ENCODE assay signal across 1 cellular context in genomic region chrX:18617351-18617750, GRCh38.
TF ChIP-seq lines count a peak whose summit lies in the region.

No MANE protein-coding gene starts in this region.

TF ChIP-seq in SK-N-SH treated with all-trans-retinoic acid at 6 μM for 48 hours, 23 proteins besides CTCF, POLR2A, EP300 and RAD21 (continued from another document):
- TF ChIP-seq CREB5 (CRISPR knock-in tag; IDR thresholded peaks at IDR 0.05; ENCODE audit: low read depth) = no peak
- no peak for TF ChIP-seq ZNF8 (CRISPR knock-in tag; IDR thresholded peaks at IDR 0.05)
- TF ChIP-seq, protein P1, sequence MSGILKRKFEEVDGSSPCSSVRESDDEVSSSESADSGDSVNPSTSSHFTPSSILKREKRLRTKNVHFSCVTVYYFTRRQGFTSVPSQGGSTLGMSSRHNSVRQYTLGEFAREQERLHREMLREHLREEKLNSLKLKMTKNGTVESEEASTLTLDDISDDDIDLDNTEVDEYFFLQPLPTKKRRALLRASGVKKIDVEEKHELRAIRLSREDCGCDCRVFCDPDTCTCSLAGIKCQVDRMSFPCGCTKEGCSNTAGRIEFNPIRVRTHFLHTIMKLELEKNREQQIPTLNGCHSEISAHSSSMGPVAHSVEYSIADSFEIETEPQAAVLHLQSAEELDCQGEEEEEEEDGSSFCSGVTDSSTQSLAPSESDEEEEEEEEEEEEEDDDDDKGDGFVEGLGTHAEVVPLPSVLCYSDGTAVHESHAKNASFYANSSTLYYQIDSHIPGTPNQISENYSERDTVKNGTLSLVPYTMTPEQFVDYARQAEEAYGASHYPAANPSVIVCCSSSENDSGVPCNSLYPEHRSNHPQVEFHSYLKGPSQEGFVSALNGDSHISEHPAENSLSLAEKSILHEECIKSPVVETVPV (CRISPR knock-in tag; IDR thresholded peaks at IDR 0.05) = no peak
- TF ChIP-seq ZNF70 (CRISPR knock-in tag; IDR thresholded peaks at IDR 0.05) = no peak
- TF ChIP-seq ISL1 (CRISPR knock-in tag; IDR thresholded peaks at IDR 0.05) = no peak
- no peak for TF ChIP-seq ZFP30 (CRISPR knock-in tag; IDR thresholded peaks at IDR 0.05)
- no peak for TF ChIP-seq OSR1 (CRISPR knock-in tag; IDR thresholded peaks at IDR 0.05)
- no peak for TF ChIP-seq TCF4 (CRISPR knock-in tag; IDR thresholded peaks at IDR 0.05; ENCODE audit: borderline replicate concordance)
- no peak for TF ChIP-seq RARB (CRISPR knock-in tag; IDR thresholded peaks at IDR 0.05)
- no peak for TF ChIP-seq ARNTL (CRISPR knock-in tag; IDR thresholded peaks at IDR 0.05; ENCODE audit: borderline replicate concordance, low read depth)
- no peak for TF ChIP-seq CSDC2 (CRISPR knock-in tag; IDR thresholded peaks at IDR 0.05)
- TF ChIP-seq ZNF565 (CRISPR knock-in tag; conservative IDR thresholded peaks at IDR 0.05; ENCODE audit: low read depth) = no peak
- TF ChIP-seq BACH2 (CRISPR knock-in tag; IDR thresholded peaks at IDR 0.05; ENCODE audit: borderline replicate concordance) = no peak
- TF ChIP-seq PPARA (CRISPR knock-in tag; IDR thresholded peaks at IDR 0.05; ENCODE audit: borderline replicate concordance) = no peak
